8 cellular contexts compared by ENCODE assay signal in the genomic region with DNA sequence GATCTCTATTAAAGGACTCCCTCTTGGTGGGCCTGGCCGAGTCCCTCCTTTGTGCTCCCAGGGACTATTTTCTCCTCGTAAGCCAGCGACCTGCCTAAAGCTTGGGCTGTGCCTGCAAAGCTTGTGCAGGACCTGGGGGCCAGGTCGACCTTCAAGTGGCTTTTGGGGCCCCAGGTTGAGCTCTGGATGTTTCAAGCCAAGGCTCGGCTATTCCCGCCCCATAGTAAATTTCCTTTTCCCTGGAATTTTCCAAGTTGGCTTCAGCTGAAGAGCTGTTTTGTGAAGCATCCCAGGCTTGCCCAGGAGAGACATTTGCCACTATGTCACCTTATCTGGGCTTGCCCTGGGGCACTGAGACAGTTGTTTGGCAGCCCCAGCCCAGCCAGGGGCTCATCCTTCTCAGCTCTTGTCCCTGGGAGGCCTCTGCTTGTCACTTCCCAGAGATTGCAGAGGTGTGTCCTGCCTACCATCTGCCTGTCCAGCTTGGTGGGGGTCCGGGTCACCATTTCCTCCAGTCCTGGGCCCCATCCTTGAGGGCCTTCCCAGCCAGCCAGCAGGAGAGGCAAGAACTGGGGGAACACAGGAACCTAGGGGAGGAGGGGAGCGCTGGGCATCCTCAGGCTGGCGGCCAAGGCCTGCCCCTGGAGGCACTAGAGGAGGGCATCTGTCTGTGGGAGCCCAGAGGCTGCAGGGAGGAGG. TPM values are rescaled to one million over a fixed set of nuclear protein-coding genes. Genes with fewer than 3 reads are reported as not detected.
DNase-seq lines count a peak whose midpoint lies in the region; ATAC-seq and TF ChIP-seq lines count a peak whose summit lies in the region.

No MANE protein-coding gene starts in this region.

- H3K36me3 Mint-ChIP-seq in osteocyte (ENCODE audit: unreplicated experiment): peaks cover 19% of the 10 kb centered on the region

- H3K27me3 ChIP-seq in BLaER1: no peaks in the 10 kb centered on the region

- H3K9me3 ChIP-seq in BLaER1: no peaks in the 10 kb centered on the region

- peaks cover 63% of the 10 kb centered on the region for H3K36me3 ChIP-seq in BLaER1

- H3K27ac ChIP-seq in BLaER1: 0 out of 2 replicates have a peak overlapping the region, but pooled peaks have one; percentile 26

- H3K9ac ChIP-seq in BLaER1: 0 out of 2 replicates have a peak overlapping the region, but pooled peaks have one; percentile 10

- no peak for TF ChIP-seq CTCF in osteocyte (IDR thresholded peaks at IDR 0.05)

- H3K4me3 Mint-ChIP-seq in osteocyte (ENCODE audit: unreplicated experiment): peak overlapping the region; percentile 42

- H3K4me2 ChIP-seq in BLaER1: no peak overlapping the region

- no peaks in the 10 kb centered on the region for H3K9me3 Mint-ChIP-seq in osteocyte (ENCODE audit: unreplicated experiment)

- no peak for ATAC-seq in HG02642 (IDR thresholded peaks at IDR 0.05; ENCODE audit: poor library complexity, unreplicated experiment)

- H3K27ac Mint-ChIP-seq in osteocyte (ENCODE audit: unreplicated experiment): peak overlapping the region; percentile 86

- peak; percentile 6 for TF ChIP-seq POLR2A in erythroblast (IDR thresholded peaks at IDR 0.05; ENCODE audit: low read length)

- DNase-seq in NCI-H69 (lab: John Stamatoyannopoulos, UW) (peak; percentile 53), erythroblast (lab: John Stamatoyannopoulos, UW) (no peak), osteocyte (ENCODE audit: extremely low spot score, unreplicated experiment) (no peak), NCI-H146 treated with DMSO at 0.1 percent for 48 hours (lab: John Stamatoyannopoulos, UW; ENCODE audit: unreplicated experiment) (no peak), DMS53 (lab: John Stamatoyannopoulos, UW) (no peak), HPDE6-E6E7 (ENCODE audit: extremely low spot score) (no peak)

- H3K27me3 Mint-ChIP-seq in osteocyte (ENCODE audit: unreplicated experiment): no peaks in the 10 kb centered on the region

- H4K20me1 ChIP-seq in BLaER1: 0 out of 2 replicates have a peak, but pooled peaks cover 9% of the 10 kb centered on the region

- peaks cover 35% of the 10 kb centered on the region for H3K4me1 ChIP-seq in BLaER1

- H3K4me1 Mint-ChIP-seq in osteocyte (ENCODE audit: unreplicated experiment): peaks cover 33% of the 10 kb centered on the region

- H3K4me3 ChIP-seq in BLaER1: no peak overlapping the region

RNA-seq across cellular contexts. Expression of a gene that starts 20.2 kb away (rescaled TPM):
- 87.2 and 96.4 TPM in 2 replicates for total RNA-seq in osteocyte

RNA-seq across cellular contexts. Expression of a gene that starts 27.7 kb away (rescaled TPM):
- total RNA-seq in osteocyte: 1,265 and 1,344 TPM in 2 replicates
